ENCODE assay signal across 9 cellular contexts in genomic region chr10:110717830-110718595, GRCh38.
DNase-seq lines count a peak whose midpoint lies in the region; ATAC-seq and TF ChIP-seq lines count a peak whose summit lies in the region.
"Had no signal": no experiment of that assay in that cellular context is flagged by ENCODE, and none has a peak within 500 bp of the region (broad histone marks: within the 10 kb centered on the region; RNA-seq: fewer than 3 reads in every experiment).

No MANE protein-coding gene starts in this region.

- no peaks in the 10 kb centered on the region for H3K27me3 ChIP-seq in MM.1S (replicated peaks; ENCODE audit: insufficient read depth, low read length)
- no peaks in the 10 kb centered on the region for H3K27me3 ChIP-seq in sigmoid colon
- H3K27me3 ChIP-seq in stomach, result no peaks in the 10 kb centered on the region
- H3K27me3 ChIP-seq in GM23338 (ENCODE audit: insufficient read depth), result no peaks in the 10 kb centered on the region
- H3K27me3 ChIP-seq: pancreas had no signal

- H4K20me1 ChIP-seq in MM.1S (ENCODE audit: insufficient read depth, low read length), result no peaks in the 10 kb centered on the region
- H4K20me1 ChIP-seq in GM23338 (replicated peaks; ENCODE audit: insufficient read depth), result no peaks in the 10 kb centered on the region

- no peaks in the 10 kb centered on the region for H3K36me3 Mint-ChIP-seq in dendritic cell treated with granulocyte-macrophage colony-stimulating factor and Interleukin-4, amounts not matched to agents 40 ng/mL and 50 ng/mL, for 4 days (ENCODE audit: low read depth)
- no peaks in the 10 kb centered on the region for H3K36me3 Mint-ChIP-seq in activated CD8-positive, alpha-beta T cell treated with anti-CD3 and anti-CD28 coated beads, Interleukin-2, amount 10 ng/mL, durations not matched to agents 7 days and 5 days (ENCODE audit: low read depth)
- no peaks in the 10 kb centered on the region for H3K36me3 Mint-ChIP-seq in GM23338 (ENCODE audit: low read depth)

- H2AFZ ChIP-seq in MM.1S (ENCODE audit: low read length), result 0 out of 2 replicates have a peak overlapping the region, but pooled peaks have one; percentile 14
- H2AFZ ChIP-seq in GM23338, result no peak overlapping the region

- H3K36me3 ChIP-seq in MM.1S (replicated peaks; ENCODE audit: insufficient read depth, low read length) (no peaks in the 10 kb centered on the region), sigmoid colon (no peaks in the 10 kb centered on the region), stomach (no peaks in the 10 kb centered on the region), GM23338 (ENCODE audit: insufficient read depth) (no peaks in the 10 kb centered on the region)
- H3K36me3 ChIP-seq: pancreas had no signal

- POLR2A ChIA-PET in activated CD8-positive, alpha-beta T cell treated with anti-CD3 and anti-CD28 coated beads, Interleukin-2, amount 10 ng/mL, durations not matched to agents 7 days and 5 days (lab: Charles Lee), result no interaction called here

- H3K79me2 ChIP-seq in MM.1S (ENCODE audit: low read length), result no peaks in the 10 kb centered on the region
- no peaks in the 10 kb centered on the region for H3K79me2 ChIP-seq in GM23338 (replicated peaks; ENCODE audit: insufficient read depth)

- no peak overlapping the region for H3K4me3 Mint-ChIP-seq in dendritic cell treated with granulocyte-macrophage colony-stimulating factor and Interleukin-4, amounts not matched to agents 40 ng/mL and 50 ng/mL, for 4 days
- no peak overlapping the region for H3K4me3 Mint-ChIP-seq in activated CD8-positive, alpha-beta T cell treated with anti-CD3 and anti-CD28 coated beads, Interleukin-2, amount 10 ng/mL, durations not matched to agents 7 days and 5 days
- no peak overlapping the region for H3K4me3 Mint-ChIP-seq in GM23338

- peaks cover 11% of the 10 kb centered on the region for H3K4me1 Mint-ChIP-seq in dendritic cell treated with granulocyte-macrophage colony-stimulating factor and Interleukin-4, amounts not matched to agents 40 ng/mL and 50 ng/mL, for 4 days (ENCODE audit: low read depth)
- no peaks in the 10 kb centered on the region for H3K4me1 Mint-ChIP-seq in activated CD8-positive, alpha-beta T cell treated with anti-CD3 and anti-CD28 coated beads, Interleukin-2, amount 10 ng/mL, durations not matched to agents 7 days and 5 days (ENCODE audit: low read depth)
- H3K4me1 Mint-ChIP-seq in GM23338, result peaks cover 8% of the 10 kb centered on the region; the same call in 2 of the 3 replicates

- H3K27ac ChIP-seq in MM.1S (ENCODE audit: low read length) (no peak overlapping the region), sigmoid colon (no peak overlapping the region), stomach (no peak overlapping the region), GM23338 (ENCODE audit: low read depth) (no peak overlapping the region)
- H3K27ac ChIP-seq: pancreas had no signal

- H3K9me2 ChIP-seq in MM.1S (replicated peaks; ENCODE audit: insufficient read depth, low read length), result no peaks in the 10 kb centered on the region
- H3K9me2 ChIP-seq in GM23338 (ENCODE audit: insufficient read depth), result 0 out of 2 replicates have a peak, but pooled peaks cover 6% of the 10 kb centered on the region

- intact Hi-C loops in dendritic cell treated with granulocyte-macrophage colony-stimulating factor and Interleukin-4, amounts not matched to agents 40 ng/mL and 50 ng/mL, for 4 days (cut with micrococcal nuclease), result no loop called here
- intact Hi-C loops in sigmoid colon (cut with DNase I), result no loop called here
- intact Hi-C loops in stomach (cut with DNase I; ENCODE audit: low total_unique reads), result no loop called here

- ATAC-seq in GM21515 (IDR thresholded peaks at IDR 0.05; ENCODE audit: unreplicated experiment) (peak; percentile 58), GM23338 (no peak)
- no peak for ATAC-seq in activated CD8-positive, alpha-beta T cell treated with anti-CD3 and anti-CD28 coated beads, Interleukin-2, amount 10 ng/mL, durations not matched to agents 7 days and 5 days

- H3K4me3 ChIP-seq in MM.1S (ENCODE audit: low read length) (no peak overlapping the region), sigmoid colon (no peak overlapping the region), stomach (no peak overlapping the region), GM23338 (no peak overlapping the region)
- H3K4me3 ChIP-seq: pancreas had no signal

- H3K9ac ChIP-seq in MM.1S (ENCODE audit: low read length), result no peak overlapping the region

- no peak overlapping the region for H3K4me2 ChIP-seq in MM.1S (ENCODE audit: low read depth, low read length)
- no peak overlapping the region for H3K4me2 ChIP-seq in GM23338

- TF ChIP-seq CTCF in MM.1S (IDR thresholded peaks at IDR 0.05; ENCODE audit: low read length), result no peak
- TF ChIP-seq CTCF in sigmoid colon (IDR thresholded peaks at IDR 0.05), result no peak
- no peak for TF ChIP-seq CTCF in stomach (IDR thresholded peaks at IDR 0.05)
- TF ChIP-seq CTCF in GM23338 (conservative IDR thresholded peaks at IDR 0.05; ENCODE audit: low read depth in 2 of 2), result no peak

- DNase-seq in MM.1S (no peak), sigmoid colon (peak; percentile 75), stomach (no peak), GM23338 (ENCODE audit: low spot score) (no peak)
- no peak for DNase-seq in activated CD8-positive, alpha-beta T cell treated with anti-CD3 and anti-CD28 coated beads, Interleukin-2, amount 10 ng/mL, durations not matched to agents 7 days and 5 days
- DNase-seq: NCI-H69 had no signal

- no peaks in the 10 kb centered on the region for H3F3A ChIP-seq in MM.1S (ENCODE audit: insufficient read depth, low read length)
- no peaks in the 10 kb centered on the region for H3F3A ChIP-seq in GM23338 (replicated peaks; ENCODE audit: low read depth)

- TF ChIP-seq POLR2A in sigmoid colon (IDR thresholded peaks at IDR 0.05) (no peak), stomach (IDR thresholded peaks at IDR 0.05) (no peak)

- TF ChIP-seq EP300 in sigmoid colon (IDR thresholded peaks at IDR 0.05) (no peak), stomach (IDR thresholded peaks at IDR 0.05) (no peak)

- peak overlapping the region; percentile 38 for H3K27ac Mint-ChIP-seq in dendritic cell treated with granulocyte-macrophage colony-stimulating factor and Interleukin-4, amounts not matched to agents 40 ng/mL and 50 ng/mL, for 4 days
- H3K27ac Mint-ChIP-seq in activated CD8-positive, alpha-beta T cell treated with anti-CD3 and anti-CD28 coated beads, Interleukin-2, amount 10 ng/mL, durations not matched to agents 7 days and 5 days, result no peak overlapping the region
- no peak overlapping the region for H3K27ac Mint-ChIP-seq in GM23338

- no peaks in the 10 kb centered on the region for H3K9me3 ChIP-seq in MM.1S (replicated peaks; ENCODE audit: insufficient read depth, low read length)
- H3K9me3 ChIP-seq in sigmoid colon, result no peaks in the 10 kb centered on the region
- H3K9me3 ChIP-seq in stomach, result no peaks in the 10 kb centered on the region
- H3K9me3 ChIP-seq: pancreas had no signal

- H3K4me1 ChIP-seq in MM.1S (ENCODE audit: low read length), result peaks cover 17% of the 10 kb centered on the region
- H3K4me1 ChIP-seq in sigmoid colon, result peaks cover 0 to 12% (median 7%) of the 10 kb centered on the region in 4 donors
- no peaks in the 10 kb centered on the region for H3K4me1 ChIP-seq in stomach
- no peaks in the 10 kb centered on the region for H3K4me1 ChIP-seq in GM23338 (ENCODE audit: insufficient read depth)
- H3K4me1 ChIP-seq: pancreas had no signal

- H3K27me3 Mint-ChIP-seq in dendritic cell treated with granulocyte-macrophage colony-stimulating factor and Interleukin-4, amounts not matched to agents 40 ng/mL and 50 ng/mL, for 4 days, result peaks cover 2% of the 10 kb centered on the region
- no peaks in the 10 kb centered on the region for H3K27me3 Mint-ChIP-seq in activated CD8-positive, alpha-beta T cell treated with anti-CD3 and anti-CD28 coated beads, Interleukin-2, amount 10 ng/mL, durations not matched to agents 7 days and 5 days (ENCODE audit: low read depth)
- H3K27me3 Mint-ChIP-seq in GM23338 (ENCODE audit: insufficient read depth, low read depth, poor library complexity), result peaks cover 7% of the 10 kb centered on the region

- WGBS in sigmoid colon, 2 donors, result 72 to 80% methylated on average over 4 of the region's 4 CpGs
- WGBS in stomach, 5 donors, result 66 to 85% (median 69%) methylated on average over 4 of the region's 4 CpGs

- CTCF ChIA-PET in activated CD8-positive, alpha-beta T cell treated with anti-CD3 and anti-CD28 coated beads, Interleukin-2, amount 10 ng/mL, durations not matched to agents 7 days and 5 days (lab: Charles Lee), result no interaction called here

- H3K9me3 Mint-ChIP-seq in dendritic cell treated with granulocyte-macrophage colony-stimulating factor and Interleukin-4, amounts not matched to agents 40 ng/mL and 50 ng/mL, for 4 days, result no peaks in the 10 kb centered on the region
- no peaks in the 10 kb centered on the region for H3K9me3 Mint-ChIP-seq in activated CD8-positive, alpha-beta T cell treated with anti-CD3 and anti-CD28 coated beads, Interleukin-2, amount 10 ng/mL, durations not matched to agents 7 days and 5 days (ENCODE audit: insufficient read depth)
- H3K9me3 Mint-ChIP-seq in GM23338, result no peaks in the 10 kb centered on the region

TF ChIP-seq in GM23338, 12 proteins besides CTCF, POLR2A, EP300 and RAD21 (continues in another document):
- no peak for TF ChIP-seq ZNF331 (CRISPR knock-in tag; IDR thresholded peaks at IDR 0.05; ENCODE audit: low read depth)
